8 cellular contexts compared by ENCODE assay signal in the genomic region with DNA sequence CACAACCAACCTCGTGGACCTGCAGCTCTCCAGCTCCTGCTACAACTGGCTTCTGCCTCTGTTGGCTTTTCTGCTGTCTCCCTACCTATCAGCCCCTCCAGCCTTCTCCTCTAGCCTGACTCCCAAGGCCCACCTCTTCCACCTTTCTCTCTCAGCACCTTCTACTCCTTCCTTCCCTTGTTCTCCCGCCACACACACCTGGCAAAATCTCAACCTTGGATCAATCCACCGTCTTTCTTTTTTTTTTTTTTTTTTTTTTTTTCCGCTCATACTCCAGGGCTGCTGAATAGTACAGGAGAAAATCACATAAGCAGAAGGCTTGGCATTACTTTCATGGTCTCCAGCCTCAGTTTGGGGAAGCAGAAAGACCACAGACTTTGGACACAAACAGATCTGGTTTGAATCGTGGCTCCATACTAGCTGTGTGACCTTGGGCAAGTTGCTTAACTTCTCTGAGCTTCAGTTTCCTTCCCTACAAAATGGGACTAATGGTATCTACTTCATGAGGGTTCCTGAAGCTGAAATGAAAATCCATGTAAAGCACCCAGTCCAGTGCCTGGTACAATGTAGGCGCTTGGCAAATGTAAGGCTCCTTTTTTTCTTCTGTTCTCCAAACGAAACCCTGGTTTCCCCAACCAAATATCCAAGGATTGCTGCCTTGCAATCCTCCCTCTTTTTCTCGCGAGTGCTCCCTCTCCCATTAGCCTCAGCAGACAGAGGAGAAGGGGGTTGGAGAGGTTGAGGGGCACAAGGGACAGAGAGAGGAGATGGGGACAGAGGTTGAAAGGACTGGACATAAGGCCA. TPM values are rescaled to one million over a fixed set of nuclear protein-coding genes. Genes with fewer than 3 reads are reported as not detected.
A peak's percentile ranks its signal among the peaks of the same experiment; 100 is the strongest.
DNase-seq lines count a peak whose midpoint lies in the region; ATAC-seq and TF ChIP-seq lines count a peak whose summit lies in the region.

No MANE protein-coding gene starts in this region.

- H3K9me3 Mint-ChIP-seq in CD8-positive, alpha-beta T cell = no peaks in the 10 kb centered on the region

- H3K9ac ChIP-seq in trophoblast cell (ENCODE audit: low read length) = peak overlapping the region; percentile 14

- no peaks in the 10 kb centered on the region for H3K9me3 ChIP-seq in CD8-positive, alpha-beta T cell (ENCODE audit: low read length)
- no peaks in the 10 kb centered on the region for H3K9me3 ChIP-seq in trophoblast cell (ENCODE audit: insufficient read depth, low read depth, low read length)

- peaks cover 14% of the 10 kb centered on the region for H3K79me1 ChIP-seq in trophoblast cell (ENCODE audit: low read length)

- no peak for DNase-seq in CD8-positive, alpha-beta T cell
- peak; percentile 25 for DNase-seq in SHP77 treated with DMSO at 0.1 percent for 48 hours (lab: John Stamatoyannopoulos, UW)
- peak; percentile 39 for DNase-seq in fibroblast of the aortic adventitia (ENCODE audit: low read depth)
- DNase-seq in trophoblast cell = no peak
- no peak for DNase-seq in NCI-H526 treated with DMSO at 0.1 percent for 48 hours (lab: John Stamatoyannopoulos, UW)
- DNase-seq in NCI-H1092 treated with DMSO at 0.1 percent for 48 hours (lab: John Stamatoyannopoulos, UW) = no peak
- no peak for DNase-seq in left colon

- H3K36me3 Mint-ChIP-seq in CD8-positive, alpha-beta T cell = no peaks in the 10 kb centered on the region

- no peak overlapping the region for H4K91ac ChIP-seq in trophoblast cell (ENCODE audit: low read depth, low read length)

- CTCF ChIA-PET in CD8-positive, alpha-beta T cell (lab: Charles Lee) = no interaction called here

- H2BK5ac ChIP-seq in trophoblast cell (ENCODE audit: low read depth, low read length, poor library complexity) = no peak overlapping the region

- H3K27me3 ChIP-seq in CD8-positive, alpha-beta T cell (ENCODE audit: insufficient read depth, low read length) = no peaks in the 10 kb centered on the region
- no peaks in the 10 kb centered on the region for H3K27me3 ChIP-seq in trophoblast cell (ENCODE audit: insufficient read depth, low read length)

- H4K8ac ChIP-seq in trophoblast cell (ENCODE audit: low read depth, low read length) = peak overlapping the region; percentile 74

- H3K27me3 Mint-ChIP-seq in CD8-positive, alpha-beta T cell (ENCODE audit: low read depth) = peaks cover 23% of the 10 kb centered on the region

- POLR2A ChIA-PET in CD8-positive, alpha-beta T cell (lab: Charles Lee) = no interaction called here

- H3K4me1 Mint-ChIP-seq in CD8-positive, alpha-beta T cell (ENCODE audit: low read depth) = peaks cover 7% of the 10 kb centered on the region

- H2BK120ac ChIP-seq in trophoblast cell (ENCODE audit: insufficient read depth, low read length, poor library complexity) = no peak overlapping the region

- peak overlapping the region; percentile 51 for H3K4me2 ChIP-seq in trophoblast cell (ENCODE audit: low read length)

- no peak overlapping the region for H3K23ac ChIP-seq in trophoblast cell (ENCODE audit: low read length)

- peak overlapping the region; percentile 77 for H4K12ac ChIP-seq in trophoblast cell (ENCODE audit: low read depth, low read length)

- TF ChIP-seq CTCF in CD8-positive, alpha-beta T cell (IDR thresholded peaks at IDR 0.05) = no peak
- no peak for TF ChIP-seq CTCF in fibroblast of the aortic adventitia (IDR thresholded peaks at IDR 0.05; ENCODE audit: insufficient read depth, low read length)

- peak overlapping the region; percentile 61 for H3K4me3 Mint-ChIP-seq in CD8-positive, alpha-beta T cell

- no peaks in the 10 kb centered on the region for H3K4me1 ChIP-seq in CD8-positive, alpha-beta T cell (ENCODE audit: insufficient read depth, low read length)
- H3K4me1 ChIP-seq in trophoblast cell (ENCODE audit: control insufficient read depth in 1 of 2, insufficient read depth in 2 of 2, low read length in 2 of 2) = peaks cover 3 to 5% of the 10 kb centered on the region in 2 experiments

- H2AK5ac ChIP-seq in trophoblast cell (ENCODE audit: low read length) = no peak overlapping the region

- no peak overlapping the region for H3K27ac Mint-ChIP-seq in CD8-positive, alpha-beta T cell

- no peak overlapping the region for H2BK12ac ChIP-seq in trophoblast cell (ENCODE audit: low read length)

- no peak overlapping the region for H3K4me3 ChIP-seq in CD8-positive, alpha-beta T cell (ENCODE audit: low read depth, low read length)
- peak overlapping the region; percentile 71 for H3K4me3 ChIP-seq in fibroblast of the aortic adventitia (ENCODE audit: low read depth, low read length)
- peak overlapping the region; percentile 72 for H3K4me3 ChIP-seq in trophoblast cell (ENCODE audit: low read depth, low read length)

- intact Hi-C loops in CD8-positive, alpha-beta T cell (cut with DNase I, micrococcal nuclease) = loop anchor here in 1 of 2 experiments (5.0 kb wide), 1 partner anchor 63 kb away; no protein-coding TSS in a partner anchor
- intact Hi-C loops in left colon (cut with DNase I, micrococcal nuclease) = no loop called here

- no CpG with 5 or more reads among the region's 9 CpGs for WGBS in trophoblast cell (ENCODE audit: extremely low coverage, insufficient coverage, insufficient read length)

- no peak for ATAC-seq in CD8-positive, alpha-beta T cell
- ATAC-seq in left colon = no peak
- no peak for ATAC-seq in GM19035 (IDR thresholded peaks at IDR 0.05; ENCODE audit: unreplicated experiment)

- peaks cover 11% of the 10 kb centered on the region for H3K79me2 ChIP-seq in trophoblast cell (ENCODE audit: control insufficient read depth, insufficient read depth, low read length, poor library complexity)

- H3K36me3 ChIP-seq in CD8-positive, alpha-beta T cell (ENCODE audit: insufficient read depth, low read length) = no peaks in the 10 kb centered on the region
- H3K36me3 ChIP-seq in trophoblast cell (ENCODE audit: control insufficient read depth in 1 of 2, insufficient read depth in 2 of 2, low read length in 2 of 2) = no peaks in the 10 kb centered on the region

- H3K18ac ChIP-seq in trophoblast cell (ENCODE audit: low read length) = peak overlapping the region; percentile 98

- no peak overlapping the region for H2AFZ ChIP-seq in trophoblast cell (ENCODE audit: insufficient read depth, low read length, poor library complexity)

- peak overlapping the region; percentile 81 for H3K14ac ChIP-seq in trophoblast cell (ENCODE audit: low read length)

- no peak overlapping the region for H3K27ac ChIP-seq in CD8-positive, alpha-beta T cell (ENCODE audit: low read depth, low read length)
- H3K27ac ChIP-seq in trophoblast cell (ENCODE audit: low read depth, low read length) = no peak overlapping the region

- H3K4ac ChIP-seq in trophoblast cell (ENCODE audit: low read depth, low read length) = peak overlapping the region; percentile 89

RNA-seq across cellular contexts. Expression of gene FGD1, which starts 1.7 kb away (rescaled TPM):
- total RNA-seq in CD8-positive, alpha-beta T cell = not detected
- 11.1 and 11.9 TPM in 2 replicates for total RNA-seq in fibroblast of the aortic adventitia (ENCODE audit: low replicate concordance)
- 14.1 and 15.3 TPM in 2 replicates for polyA plus RNA-seq in trophoblast cell (2013)
- 1 to 10 TPM; 2.9 to 3.8 TPM for total RNA-seq in left colon

RNA-seq across cellular contexts. Expression of gene GNL3L, which starts 35.7 kb away (rescaled TPM):
- 10 to 100 TPM; 20.9 to 24.0 TPM for total RNA-seq in CD8-positive, alpha-beta T cell
- total RNA-seq in fibroblast of the aortic adventitia (ENCODE audit: low replicate concordance) (27.1 and 46.3 TPM in 2 replicates), left colon (10 to 100 TPM; 29.2 to 36.2 TPM)
- polyA plus RNA-seq in trophoblast cell (2013) = 15.0 and 17.0 TPM in 2 replicates

RNA-seq across cellular contexts. Expression of gene TSR2, which starts 54.2 kb away (rescaled TPM):
- 10 to 100 TPM; 38.7 to 41.4 TPM for total RNA-seq in CD8-positive, alpha-beta T cell
- total RNA-seq in fibroblast of the aortic adventitia (ENCODE audit: low replicate concordance) = 12.2 and 28.6 TPM in 2 replicates
- 21.6 and 22.9 TPM in 2 replicates for polyA plus RNA-seq in trophoblast cell (2013)
- total RNA-seq in left colon = 10 to 100 TPM; 32.8 to 33.4 TPM

Comparison
In these comparisons a context has a peak if more than half of its experiments do, and no peak if none do; other contexts are left out.
1. DNase-seq: peak in SHP77 treated with DMSO at 0.1 percent for 48 hours (single experiment) and fibroblast of the aortic adventitia (single experiment); none in CD8-positive, alpha-beta T cell (0 of 7), trophoblast cell (0 of 2), NCI-H526 treated with DMSO at 0.1 percent for 48 hours (single experiment), NCI-H1092 treated with DMSO at 0.1 percent for 48 hours (single experiment) and left colon (0 of 2).